15 cellular contexts compared by ENCODE assay signal in the genomic region with DNA sequence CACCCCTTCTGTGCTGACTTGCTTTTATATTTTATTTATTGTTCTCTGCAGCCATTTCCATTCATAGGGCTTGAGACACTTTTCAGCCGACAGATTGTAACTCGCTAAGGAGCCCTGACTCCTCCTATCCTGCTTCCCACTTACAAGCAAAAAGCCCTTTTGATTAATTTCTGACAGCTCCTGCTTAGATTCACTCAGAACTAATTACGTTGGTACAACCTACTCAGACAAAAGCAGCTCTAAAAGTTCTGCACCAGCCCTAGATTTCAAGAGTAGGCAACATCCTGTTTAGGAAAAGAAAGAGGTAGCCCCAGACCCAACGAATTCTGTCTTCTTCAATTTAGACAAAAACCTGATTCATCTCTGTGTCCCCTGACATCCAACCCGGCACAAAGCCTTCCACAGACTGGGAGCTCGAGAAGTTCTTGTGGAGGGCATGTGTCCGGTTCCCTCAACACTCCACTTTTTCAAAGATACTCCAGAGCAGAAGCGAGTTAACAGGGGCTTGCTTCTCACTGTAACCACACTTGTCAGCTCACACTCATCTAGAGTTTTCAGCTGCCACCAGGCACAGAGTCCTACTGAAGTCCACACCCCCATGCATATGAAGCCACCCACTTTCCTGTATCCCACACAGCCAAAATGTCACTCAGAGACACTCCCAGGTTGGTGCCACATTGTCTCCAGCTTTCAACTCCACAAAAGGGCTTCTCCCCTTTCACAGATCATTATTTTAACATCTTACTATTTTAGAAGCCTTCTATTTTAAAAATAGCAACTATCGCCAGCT.
"Had no signal": no experiment of that assay in that cellular context is flagged by ENCODE, and none has a peak within 500 bp of the region (broad histone marks: within the 10 kb centered on the region; RNA-seq: fewer than 3 reads in every experiment).

No MANE protein-coding gene starts in this region.

- H3K27me3 ChIP-seq: brain microvascular endothelial cell, thyroid gland had no signal

- H3K27ac Mint-ChIP-seq: activated naive CD8-positive, alpha-beta T cell; activated T-cell treated with anti-CD3 and anti-CD28 coated beads, Interleukin-2, amount 50 U/mL, for 24 hours; naive thymus-derived CD8-positive, alpha-beta T cell; T-helper 17 cell had no signal

- DNase-seq: activated CD4-positive, CD25-positive, alpha-beta regulatory T cell; activated gamma-delta T cell; activated T-cell treated with anti-CD3 and anti-CD28 coated beads, Interleukin-2, amount 50 U/mL, for 24 hours; amygdala; brain microvascular endothelial cell; dorsolateral prefrontal cortex; left colon; naive thymus-derived CD8-positive, alpha-beta T cell; occipital lobe; stimulated activated CD4-positive, alpha-beta T cell treated with anti-CD3 and anti-CD28 coated beads, Interleukin-15, amount 100 ng/mL, for 24 hours; stimulated activated CD4-positive, alpha-beta T cell treated with anti-CD3 and anti-CD28 coated beads, Interleukin-4, amount 100 ng/mL, for 4 hours; T-helper 17 cell; thyroid gland had no signal

- H3K4me1 ChIP-seq: thyroid gland had no signal

- H3K4me3 Mint-ChIP-seq: activated naive CD8-positive, alpha-beta T cell; activated T-cell treated with anti-CD3 and anti-CD28 coated beads, Interleukin-2, amount 50 U/mL, for 24 hours; T-helper 17 cell had no signal

- H3K36me3 Mint-ChIP-seq: activated naive CD8-positive, alpha-beta T cell; naive thymus-derived CD8-positive, alpha-beta T cell had no signal

- H3K4me3 ChIP-seq: dorsolateral prefrontal cortex, thyroid gland had no signal

- H3K27ac ChIP-seq: brain microvascular endothelial cell, dorsolateral prefrontal cortex, thyroid gland had no signal

- H3K36me3 ChIP-seq: brain microvascular endothelial cell, thyroid gland had no signal

- ATAC-seq: esophagus mucosa; left colon; naive thymus-derived CD8-positive, alpha-beta T cell; T-helper 17 cell had no signal

- H3K9me3 ChIP-seq: thyroid gland had no signal
